ENCODE assay signal across 1 cellular context in genomic region chr17:81034779-81035388, GRCh38.
TF ChIP-seq lines count a peak whose summit lies in the region.

Gene BAIAP2, plus strand, starts transcription at chr17:81035151. Its CDS starts 104 bp downstream, at chr17:81035255.

TF ChIP-seq in HepG2, 621 proteins besides CTCF, POLR2A, EP300 and RAD21 (continued from another document and continues in another):
- TF ChIP-seq BRF2 (CRISPR knock-in tag; IDR thresholded peaks at IDR 0.05) (0 out of 2 replicates have a peak, but pooled peaks have one; percentile 24), ZNF10 (CRISPR knock-in tag; IDR thresholded peaks at IDR 0.05; ENCODE audit: borderline replicate concordance, low read depth) (0 out of 2 replicates have a peak, but pooled peaks have one; percentile 69), ZC3H4 (CRISPR knock-in tag; IDR thresholded peaks at IDR 0.05; ENCODE audit: borderline replicate concordance) (no peak), MXD4 (CRISPR knock-in tag; IDR thresholded peaks at IDR 0.05) (no peak; the same call in 1 of the 2 replicates), ZNF101 (CRISPR knock-in tag; IDR thresholded peaks at IDR 0.05; ENCODE audit: borderline replicate concordance, low read depth) (no peak), XRCC5 (optimal IDR thresholded peaks at IDR 0.05; ENCODE audit: low read length) (no peak), HMGXB4 (CRISPR knock-in tag; IDR thresholded peaks at IDR 0.05; ENCODE audit: borderline replicate concordance in 1 of 2, low read depth in 1 of 2) (0 out of 4 replicates have a peak, but pooled peaks of 1 of the 2 experiments have one; percentile 29), FOXJ3 (CRISPR knock-in tag; IDR thresholded peaks at IDR 0.05; ENCODE audit: borderline replicate concordance) (no peak), MBD4 (IDR thresholded peaks at IDR 0.05; ENCODE audit: borderline replicate concordance, low read length) (no peak), ZKSCAN5 (CRISPR knock-in tag; IDR thresholded peaks at IDR 0.05) (no peak), KDM5A (IDR thresholded peaks at IDR 0.05; ENCODE audit: borderline replicate concordance, low read length) (no peak), SALL2 (CRISPR knock-in tag; IDR thresholded peaks at IDR 0.05) (peak; percentile 65; the same call in 1 of the 2 replicates), ZNF550 (CRISPR knock-in tag; IDR thresholded peaks at IDR 0.05; ENCODE audit: borderline replicate concordance) (no peak), MXI1 (IDR thresholded peaks at IDR 0.05; ENCODE audit: borderline replicate concordance, low read depth, low read length) (peak; percentile 47; the same call in 1 of the 3 replicates), ZNF142 (CRISPR knock-in tag; IDR thresholded peaks at IDR 0.05) (no peak; the same call in 1 of the 2 replicates), TBX3 (IDR thresholded peaks at IDR 0.05; ENCODE audit: borderline replicate concordance) (no peak), CREM (IDR thresholded peaks at IDR 0.05) (no peak), CREM (CRISPR knock-in tag; IDR thresholded peaks at IDR 0.05) (no peak), ZSCAN12 (CRISPR knock-in tag; IDR thresholded peaks at IDR 0.05) (peak; percentile 87; the same call in 1 of the 2 replicates), ZNF446 (CRISPR knock-in tag; IDR thresholded peaks at IDR 0.05) (no peak), RFXAP (CRISPR knock-in tag; IDR thresholded peaks at IDR 0.05; ENCODE audit: borderline replicate concordance) (no peak; the same call in 1 of the 2 replicates), ZNF770 (CRISPR knock-in tag; IDR thresholded peaks at IDR 0.05) (no peak), JUND (CRISPR knock-in tag; IDR thresholded peaks at IDR 0.05) (no peak), NFIC (IDR thresholded peaks at IDR 0.05; ENCODE audit: low read length) (no peak), ISL2 (CRISPR knock-in tag; IDR thresholded peaks at IDR 0.05) (peak; percentile 35; the same call in 1 of the 2 replicates), BRD4 (CRISPR knock-in tag; IDR thresholded peaks at IDR 0.05) (no peak; the same call in 1 of the 2 replicates), ZNF234 (CRISPR knock-in tag; conservative IDR thresholded peaks at IDR 0.05) (peak; percentile 91), ZNF512B (CRISPR knock-in tag; IDR thresholded peaks at IDR 0.05; ENCODE audit: borderline replicate concordance) (no peak), ARID5B (CRISPR knock-in tag; IDR thresholded peaks at IDR 0.05) (no peak), ZMAT5 (CRISPR knock-in tag; IDR thresholded peaks at IDR 0.05; ENCODE audit: borderline replicate concordance, low read depth) (no peak), MIXL1 (CRISPR knock-in tag; IDR thresholded peaks at IDR 0.05) (0 out of 2 replicates have a peak, but pooled peaks have one; percentile 46), TEAD3 (CRISPR knock-in tag; optimal IDR thresholded peaks at IDR 0.05; ENCODE audit: borderline replicate concordance) (no peak), RNF219 (CRISPR knock-in tag; IDR thresholded peaks at IDR 0.05) (no peak; the same call in 1 of the 2 replicates), SALL1 (CRISPR knock-in tag; IDR thresholded peaks at IDR 0.05) (peak; percentile 72), ZNF644 (CRISPR knock-in tag; IDR thresholded peaks at IDR 0.05; ENCODE audit: low read depth) (no peak), HNRNPL (IDR thresholded peaks at IDR 0.05; ENCODE audit: low read depth, low read length) (no peak), AGO1 (IDR thresholded peaks at IDR 0.05; ENCODE audit: low read depth, low read length, poor library complexity, severe bottlenecking) (no peak), ASH2L (IDR thresholded peaks at IDR 0.05; ENCODE audit: insufficient read length, low read depth, low read length) (no peak), POLR2AphosphoS2 (IDR thresholded peaks at IDR 0.05; ENCODE audit: low read depth, low read length) (0 out of 2 replicates have a peak, but pooled peaks have one; percentile 68)
